In the genomic region with DNA sequence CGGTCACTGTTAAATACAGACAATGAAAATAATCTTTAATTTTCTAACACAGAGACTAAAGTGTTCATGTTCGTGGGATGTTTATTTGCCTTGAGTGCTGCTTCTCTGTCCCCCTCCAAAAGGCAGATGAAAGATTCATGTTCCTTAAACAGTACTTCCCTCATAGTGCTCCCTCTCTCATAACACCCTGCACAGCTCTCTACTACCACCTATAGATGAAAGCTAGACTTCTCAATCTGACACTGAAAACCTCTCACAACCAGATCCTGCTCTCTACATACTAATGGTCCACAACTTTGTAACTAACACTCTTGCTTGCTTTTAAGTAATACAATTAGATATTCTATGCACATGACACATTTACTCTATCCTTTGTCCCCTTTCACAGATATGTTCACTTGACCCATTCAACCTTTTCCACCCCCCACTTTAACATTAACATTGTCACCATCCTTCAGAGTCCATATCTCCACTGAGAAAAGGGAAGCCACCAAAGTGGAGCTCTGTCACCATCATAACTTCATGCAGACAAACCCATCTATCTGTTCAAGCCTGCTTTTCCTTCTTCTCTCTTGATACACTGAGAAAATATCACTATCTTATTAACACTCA, we compare ENCODE assay signal across 8 cellular contexts.
DNase-seq lines count a peak whose midpoint lies in the region; ATAC-seq and TF ChIP-seq lines count a peak whose summit lies in the region.

No MANE protein-coding gene starts in this region.

- H3K27ac Mint-ChIP-seq in natural killer cell treated with Interleukin-12 subunit alpha and Interleukin-12 subunit beta and Interleukin-15 and Interleukin-18, amount 100 ng/mL, for 72 hours = no peak overlapping the region

- peak; percentile 54 for ATAC-seq in HG03108 (IDR thresholded peaks at IDR 0.05; ENCODE audit: unreplicated experiment)
- no peak for ATAC-seq in natural killer cell treated with Interleukin-12 subunit alpha and Interleukin-12 subunit beta and Interleukin-15 and Interleukin-18, amount 100 ng/mL, for 72 hours

- TF ChIP-seq CTCF in GM13977 (IDR thresholded peaks at IDR 0.05; ENCODE audit: extremely low read depth, insufficient read depth, missing control alignments) = peak; percentile 58
- peak; percentile 14 for TF ChIP-seq CTCF in fibroblast of the aortic adventitia (IDR thresholded peaks at IDR 0.05; ENCODE audit: insufficient read depth, low read length)

- H3K4me3 Mint-ChIP-seq in natural killer cell treated with Interleukin-12 subunit alpha and Interleukin-12 subunit beta and Interleukin-15 and Interleukin-18, amount 100 ng/mL, for 72 hours = no peak overlapping the region

- in situ Hi-C loops in ACHN (cut with HindIII; ENCODE audit: low pct_ligation_motif_present, low pct_unique_long_range_greater_than_20kb, low sequenced_read_pairs) = no loop called here
- in situ Hi-C loops in GM13977 (cut with MboI; ENCODE audit: low pct_unique_long_range_greater_than_20kb, low sequenced_read_pairs, unreplicated experiment) = no loop called here

- peak; percentile 58 for DNase-seq in ACHN
- no peak for DNase-seq in GM13977 (ENCODE audit: low spot score)
- peak; percentile 14 for DNase-seq in OCI-M2 (lab: John Stamatoyannopoulos, UW; ENCODE audit: unreplicated experiment)
- no peak for DNase-seq in fibroblast of the aortic adventitia (ENCODE audit: low read depth)
- peak; percentile 21 for DNase-seq in renal cortical epithelial cell (ENCODE audit: low read depth)
- no peak for DNase-seq in natural killer cell treated with Interleukin-12 subunit alpha and Interleukin-12 subunit beta and Interleukin-15 and Interleukin-18, amount 100 ng/mL, for 72 hours (ENCODE audit: low spot score)
- no peak for DNase-seq in NCI-H2227 (lab: John Stamatoyannopoulos, UW; ENCODE audit: unreplicated experiment)

- H3K4me3 ChIP-seq in fibroblast of the aortic adventitia (ENCODE audit: low read depth, low read length) = no peak overlapping the region

- peaks cover 4% of the 10 kb centered on the region for H3K9me3 Mint-ChIP-seq in natural killer cell treated with Interleukin-12 subunit alpha and Interleukin-12 subunit beta and Interleukin-15 and Interleukin-18, amount 100 ng/mL, for 72 hours

- H3K36me3 Mint-ChIP-seq in natural killer cell treated with Interleukin-12 subunit alpha and Interleukin-12 subunit beta and Interleukin-15 and Interleukin-18, amount 100 ng/mL, for 72 hours = no peaks in the 10 kb centered on the region

- peaks cover 0 to 4% of the 10 kb centered on the region in 2 donors for H3K27me3 Mint-ChIP-seq in natural killer cell treated with Interleukin-12 subunit alpha and Interleukin-12 subunit beta and Interleukin-15 and Interleukin-18, amount 100 ng/mL, for 72 hours

- no peaks in the 10 kb centered on the region for H3K4me1 Mint-ChIP-seq in natural killer cell treated with Interleukin-12 subunit alpha and Interleukin-12 subunit beta and Interleukin-15 and Interleukin-18, amount 100 ng/mL, for 72 hours (ENCODE audit: low read depth in 2 of 2)

Comparison
In these comparisons a context has a peak if more than half of its experiments do, and no peak if none do; other contexts are left out.
1. DNase-seq: peak in ACHN (single experiment), OCI-M2 (single experiment) and renal cortical epithelial cell (single experiment); none in GM13977 (single experiment), fibroblast of the aortic adventitia (single experiment), natural killer cell treated with Interleukin-12 subunit alpha and Interleukin-12 subunit beta and Interleukin-15 and Interleukin-18, amount 100 ng/mL, for 72 hours (single experiment) and NCI-H2227 (single experiment).